Comparison of ENCODE assay signal across 1 cellular context in the genomic region with DNA sequence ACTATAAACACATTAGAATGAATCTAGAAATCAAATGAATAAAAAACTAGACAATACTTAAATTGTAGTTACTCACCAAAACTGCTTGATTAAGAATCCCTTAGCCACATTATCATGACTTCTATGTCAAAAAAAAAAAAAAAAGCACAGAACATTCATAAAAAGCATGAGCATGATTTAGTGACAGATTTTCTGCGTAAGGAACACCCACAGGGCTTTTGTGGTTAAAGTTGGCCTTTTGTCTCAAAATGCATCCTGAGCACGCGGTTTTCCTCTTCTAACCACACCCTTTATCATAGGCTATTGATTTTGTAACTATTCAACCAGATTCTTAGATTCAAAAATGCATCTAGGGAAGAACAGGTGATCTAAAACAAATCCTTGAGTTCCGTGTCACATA.
TF ChIP-seq lines count a peak whose summit lies in the region.

No MANE protein-coding gene starts in this region.

TF ChIP-seq in GM12878, 131 proteins besides CTCF, POLR2A, EP300 and RAD21 (continued from another document):
- TF ChIP-seq, protein P1, sequence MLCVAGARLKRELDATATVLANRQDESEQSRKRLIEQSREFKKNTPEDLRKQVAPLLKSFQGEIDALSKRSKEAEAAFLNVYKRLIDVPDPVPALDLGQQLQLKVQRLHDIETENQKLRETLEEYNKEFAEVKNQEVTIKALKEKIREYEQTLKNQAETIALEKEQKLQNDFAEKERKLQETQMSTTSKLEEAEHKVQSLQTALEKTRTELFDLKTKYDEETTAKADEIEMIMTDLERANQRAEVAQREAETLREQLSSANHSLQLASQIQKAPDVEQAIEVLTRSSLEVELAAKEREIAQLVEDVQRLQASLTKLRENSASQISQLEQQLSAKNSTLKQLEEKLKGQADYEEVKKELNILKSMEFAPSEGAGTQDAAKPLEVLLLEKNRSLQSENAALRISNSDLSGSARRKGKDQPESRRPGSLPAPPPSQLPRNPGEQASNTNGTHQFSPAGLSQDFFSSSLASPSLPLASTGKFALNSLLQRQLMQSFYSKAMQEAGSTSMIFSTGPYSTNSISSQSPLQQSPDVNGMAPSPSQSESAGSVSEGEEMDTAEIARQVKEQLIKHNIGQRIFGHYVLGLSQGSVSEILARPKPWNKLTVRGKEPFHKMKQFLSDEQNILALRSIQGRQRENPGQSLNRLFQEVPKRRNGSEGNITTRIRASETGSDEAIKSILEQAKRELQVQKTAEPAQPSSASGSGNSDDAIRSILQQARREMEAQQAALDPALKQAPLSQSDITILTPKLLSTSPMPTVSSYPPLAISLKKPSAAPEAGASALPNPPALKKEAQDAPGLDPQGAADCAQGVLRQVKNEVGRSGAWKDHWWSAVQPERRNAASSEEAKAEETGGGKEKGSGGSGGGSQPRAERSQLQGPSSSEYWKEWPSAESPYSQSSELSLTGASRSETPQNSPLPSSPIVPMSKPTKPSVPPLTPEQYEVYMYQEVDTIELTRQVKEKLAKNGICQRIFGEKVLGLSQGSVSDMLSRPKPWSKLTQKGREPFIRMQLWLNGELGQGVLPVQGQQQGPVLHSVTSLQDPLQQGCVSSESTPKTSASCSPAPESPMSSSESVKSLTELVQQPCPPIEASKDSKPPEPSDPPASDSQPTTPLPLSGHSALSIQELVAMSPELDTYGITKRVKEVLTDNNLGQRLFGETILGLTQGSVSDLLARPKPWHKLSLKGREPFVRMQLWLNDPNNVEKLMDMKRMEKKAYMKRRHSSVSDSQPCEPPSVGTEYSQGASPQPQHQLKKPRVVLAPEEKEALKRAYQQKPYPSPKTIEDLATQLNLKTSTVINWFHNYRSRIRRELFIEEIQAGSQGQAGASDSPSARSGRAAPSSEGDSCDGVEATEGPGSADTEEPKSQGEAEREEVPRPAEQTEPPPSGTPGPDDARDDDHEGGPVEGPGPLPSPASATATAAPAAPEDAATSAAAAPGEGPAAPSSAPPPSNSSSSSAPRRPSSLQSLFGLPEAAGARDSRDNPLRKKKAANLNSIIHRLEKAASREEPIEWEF (IDR thresholded peaks at IDR 0.05; ENCODE audit: insufficient replicate concordance, low read depth, low read length), result no peak
- TF ChIP-seq RUNX3 (IDR thresholded peaks at IDR 0.05; ENCODE audit: low read length) (peak; percentile 90), ZNF622 (IDR thresholded peaks at IDR 0.05) (no peak), ATF7 (IDR thresholded peaks at IDR 0.05; ENCODE audit: low read depth) (no peak), CBFB (IDR thresholded peaks at IDR 0.05; ENCODE audit: low read depth) (peak; percentile 56; the same call in 1 of the 2 replicates), IKZF1 (conservative IDR thresholded peaks at IDR 0.05) (peak; percentile 42; the same call in 1 of the 2 replicates), CBX5 (IDR thresholded peaks at IDR 0.05; ENCODE audit: low read depth) (no peak), RAD51 (IDR thresholded peaks at IDR 0.05) (no peak), YY1 (IDR thresholded peaks at IDR 0.05; ENCODE audit: low read depth, low read length) (no peak), SREBF2 (IDR thresholded peaks at IDR 0.05; ENCODE audit: low read length) (no peak), MEF2B (IDR thresholded peaks at IDR 0.05; ENCODE audit: partially characterized antibody, poor library complexity, severe bottlenecking) (no peak), TCF12 (IDR thresholded peaks at IDR 0.05; ENCODE audit: low read depth, low read length) (no peak), BCL11A (IDR thresholded peaks at IDR 0.05; ENCODE audit: low read depth, low read length) (no peak), HDAC2 (IDR thresholded peaks at IDR 0.05) (no peak), WRNIP1 (IDR thresholded peaks at IDR 0.05; ENCODE audit: borderline replicate concordance, low read depth, low read length) (no peak), SREBF1 (IDR thresholded peaks at IDR 0.05; ENCODE audit: low read length) (no peak), CHD1 (IDR thresholded peaks at IDR 0.05; ENCODE audit: low read depth, low read length) (no peak), RFX5 (IDR thresholded peaks at IDR 0.05; ENCODE audit: low read depth, low read length) (no peak), STAT1 (conservative IDR thresholded peaks at IDR 0.05) (no peak), TCF3 (IDR thresholded peaks at IDR 0.05; ENCODE audit: borderline replicate concordance, insufficient read depth, low read depth, low read length) (no peak), YBX1 (IDR thresholded peaks at IDR 0.05) (no peak), CEBPB (IDR thresholded peaks at IDR 0.05; ENCODE audit: borderline replicate concordance in 1 of 2, low read depth in 2 of 2, low read length in 2 of 2) (no peak), ZNF384 (IDR thresholded peaks at IDR 0.05; ENCODE audit: borderline replicate concordance, low read depth, low read length) (peak; percentile 66; the same call in 1 of the 2 replicates)
- TF ChIP-seq, protein P2, sequence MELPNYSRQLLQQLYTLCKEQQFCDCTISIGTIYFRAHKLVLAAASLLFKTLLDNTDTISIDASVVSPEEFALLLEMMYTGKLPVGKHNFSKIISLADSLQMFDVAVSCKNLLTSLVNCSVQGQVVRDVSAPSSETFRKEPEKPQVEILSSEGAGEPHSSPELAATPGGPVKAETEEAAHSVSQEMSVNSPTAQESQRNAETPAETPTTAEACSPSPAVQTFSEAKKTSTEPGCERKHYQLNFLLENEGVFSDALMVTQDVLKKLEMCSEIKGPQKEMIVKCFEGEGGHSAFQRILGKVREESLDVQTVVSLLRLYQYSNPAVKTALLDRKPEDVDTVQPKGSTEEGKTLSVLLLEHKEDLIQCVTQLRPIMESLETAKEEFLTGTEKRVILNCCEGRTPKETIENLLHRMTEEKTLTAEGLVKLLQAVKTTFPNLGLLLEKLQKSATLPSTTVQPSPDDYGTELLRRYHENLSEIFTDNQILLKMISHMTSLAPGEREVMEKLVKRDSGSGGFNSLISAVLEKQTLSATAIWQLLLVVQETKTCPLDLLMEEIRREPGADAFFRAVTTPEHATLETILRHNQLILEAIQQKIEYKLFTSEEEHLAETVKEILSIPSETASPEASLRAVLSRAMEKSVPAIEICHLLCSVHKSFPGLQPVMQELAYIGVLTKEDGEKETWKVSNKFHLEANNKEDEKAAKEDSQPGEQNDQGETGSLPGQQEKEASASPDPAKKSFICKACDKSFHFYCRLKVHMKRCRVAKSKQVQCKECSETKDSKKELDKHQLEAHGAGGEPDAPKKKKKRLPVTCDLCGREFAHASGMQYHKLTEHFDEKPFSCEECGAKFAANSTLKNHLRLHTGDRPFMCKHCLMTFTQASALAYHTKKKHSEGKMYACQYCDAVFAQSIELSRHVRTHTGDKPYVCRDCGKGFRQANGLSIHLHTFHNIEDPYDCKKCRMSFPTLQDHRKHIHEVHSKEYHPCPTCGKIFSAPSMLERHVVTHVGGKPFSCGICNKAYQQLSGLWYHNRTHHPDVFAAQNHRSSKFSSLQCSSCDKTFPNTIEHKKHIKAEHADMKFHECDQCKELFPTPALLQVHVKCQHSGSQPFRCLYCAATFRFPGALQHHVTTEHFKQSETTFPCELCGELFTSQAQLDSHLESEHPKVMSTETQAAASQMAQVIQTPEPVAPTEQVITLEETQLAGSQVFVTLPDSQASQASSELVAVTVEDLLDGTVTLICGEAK (IDR thresholded peaks at IDR 0.05; ENCODE audit: borderline replicate concordance), result no peak
- TF ChIP-seq, protein P3, sequence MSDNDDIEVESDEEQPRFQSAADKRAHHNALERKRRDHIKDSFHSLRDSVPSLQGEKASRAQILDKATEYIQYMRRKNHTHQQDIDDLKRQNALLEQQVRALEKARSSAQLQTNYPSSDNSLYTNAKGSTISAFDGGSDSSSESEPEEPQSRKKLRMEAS (IDR thresholded peaks at IDR 0.05; ENCODE audit: low read depth, low read length), result no peak
- TF ChIP-seq, protein P4, sequence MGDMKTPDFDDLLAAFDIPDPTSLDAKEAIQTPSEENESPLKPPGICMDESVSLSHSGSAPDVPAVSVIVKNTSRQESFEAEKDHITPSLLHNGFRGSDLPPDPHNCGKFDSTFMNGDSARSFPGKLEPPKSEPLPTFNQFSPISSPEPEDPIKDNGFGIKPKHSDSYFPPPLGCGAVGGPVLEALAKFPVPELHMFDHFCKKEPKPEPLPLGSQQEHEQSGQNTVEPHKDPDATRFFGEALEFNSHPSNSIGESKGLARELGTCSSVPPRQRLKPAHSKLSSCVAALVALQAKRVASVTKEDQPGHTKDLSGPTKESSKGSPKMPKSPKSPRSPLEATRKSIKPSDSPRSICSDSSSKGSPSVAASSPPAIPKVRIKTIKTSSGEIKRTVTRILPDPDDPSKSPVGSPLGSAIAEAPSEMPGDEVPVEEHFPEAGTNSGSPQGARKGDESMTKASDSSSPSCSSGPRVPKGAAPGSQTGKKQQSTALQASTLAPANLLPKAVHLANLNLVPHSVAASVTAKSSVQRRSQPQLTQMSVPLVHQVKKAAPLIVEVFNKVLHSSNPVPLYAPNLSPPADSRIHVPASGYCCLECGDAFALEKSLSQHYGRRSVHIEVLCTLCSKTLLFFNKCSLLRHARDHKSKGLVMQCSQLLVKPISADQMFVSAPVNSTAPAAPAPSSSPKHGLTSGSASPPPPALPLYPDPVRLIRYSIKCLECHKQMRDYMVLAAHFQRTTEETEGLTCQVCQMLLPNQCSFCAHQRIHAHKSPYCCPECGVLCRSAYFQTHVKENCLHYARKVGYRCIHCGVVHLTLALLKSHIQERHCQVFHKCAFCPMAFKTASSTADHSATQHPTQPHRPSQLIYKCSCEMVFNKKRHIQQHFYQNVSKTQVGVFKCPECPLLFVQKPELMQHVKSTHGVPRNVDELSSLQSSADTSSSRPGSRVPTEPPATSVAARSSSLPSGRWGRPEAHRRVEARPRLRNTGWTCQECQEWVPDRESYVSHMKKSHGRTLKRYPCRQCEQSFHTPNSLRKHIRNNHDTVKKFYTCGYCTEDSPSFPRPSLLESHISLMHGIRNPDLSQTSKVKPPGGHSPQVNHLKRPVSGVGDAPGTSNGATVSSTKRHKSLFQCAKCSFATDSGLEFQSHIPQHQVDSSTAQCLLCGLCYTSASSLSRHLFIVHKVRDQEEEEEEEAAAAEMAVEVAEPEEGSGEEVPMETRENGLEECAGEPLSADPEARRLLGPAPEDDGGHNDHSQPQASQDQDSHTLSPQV (IDR thresholded peaks at IDR 0.05), result no peak
